ENCODE assay signal across 26 cellular contexts in the genomic region with DNA sequence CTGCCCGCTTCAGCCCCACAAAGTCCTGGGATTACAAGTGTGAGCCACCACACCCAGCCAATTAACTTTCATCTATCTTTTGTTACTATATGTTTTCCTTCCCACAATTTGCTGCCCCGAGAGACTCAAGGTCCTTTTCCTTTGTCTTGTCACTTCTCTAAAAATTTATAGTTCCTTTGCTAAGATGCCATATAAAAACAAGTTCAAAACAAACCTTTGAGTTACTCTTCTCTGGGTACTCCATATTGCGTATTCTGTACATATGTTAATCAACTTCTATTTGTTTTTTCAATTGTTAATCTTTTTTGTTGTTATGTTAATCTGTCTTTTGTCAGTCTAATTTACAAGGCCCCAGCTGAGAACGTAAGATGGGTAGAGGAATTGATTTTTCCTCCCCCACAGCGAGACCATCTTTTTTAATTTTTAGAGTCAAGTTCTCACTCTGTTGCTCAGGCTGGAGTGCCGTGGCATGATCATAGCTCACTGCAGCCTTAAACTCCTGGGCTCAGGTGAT. TPM values are rescaled to one million over a fixed set of nuclear protein-coding genes. Genes with fewer than 3 reads are reported as not detected.
"Had no signal": no experiment of that assay in that cellular context is flagged by ENCODE, and none has a peak within 500 bp of the region (broad histone marks: within the 10 kb centered on the region; RNA-seq: fewer than 3 reads in every experiment).

No MANE protein-coding gene starts in this region.

- H3K4me3 ChIP-seq: dorsolateral prefrontal cortex, heart left ventricle, right atrium auricular region, sigmoid colon, skin epidermis, stomach had no signal

- H3K27me3 ChIP-seq: dorsolateral prefrontal cortex, heart left ventricle, right atrium auricular region, sigmoid colon, stomach had no signal

- H3K4me1 ChIP-seq: right atrium auricular region, sigmoid colon, stomach had no signal

- H3K27ac ChIP-seq: dorsolateral prefrontal cortex, heart left ventricle, right atrium auricular region, sigmoid colon, skin epidermis, stomach had no signal

- ATAC-seq: heart left ventricle, left lobe of liver, natural killer cell had no signal

- H3K36me3 ChIP-seq: right atrium auricular region, sigmoid colon had no signal

- H3K9me3 ChIP-seq: heart left ventricle, right atrium auricular region, sigmoid colon had no signal

- DNase-seq: cortex of kidney; dorsolateral prefrontal cortex; effector CD8-positive, alpha-beta T cell; foreskin melanocyte; heart left ventricle; hippocampal formation; islet precursor cell; mammary epithelial cell; natural killer cell; posterior cingulate gyrus; sigmoid colon; stimulated activated CD4-positive, alpha-beta T cell treated with anti-CD3 and anti-CD28 coated beads, Interleukin-2, amount 100 ng/mL, for 24 hours; stimulated activated CD4-positive, alpha-beta T cell treated with anti-CD3 and anti-CD28 coated beads, Interleukin-4, amount 100 ng/mL, for 4 hours; stimulated activated naive CD4-positive, alpha-beta T cell; stomach; trophoblast cell had no signal

RNA-seq across cellular contexts. Expression of a gene that starts 7.1 kb away (rescaled TPM):
- total RNA-seq: glomerular endothelial cell, heart left ventricle, mammary epithelial cell, mesothelial cell of epicardium, mucosa of gallbladder, myocyte, osteocyte, right atrium auricular region, stomach, urinary bladder had no signal
- polyA plus RNA-seq: esophagus, heart left ventricle, mammary epithelial cell, stomach, urinary bladder had no signal
